Comparison of ENCODE assay signal across 31 cellular contexts in the genomic region with DNA sequence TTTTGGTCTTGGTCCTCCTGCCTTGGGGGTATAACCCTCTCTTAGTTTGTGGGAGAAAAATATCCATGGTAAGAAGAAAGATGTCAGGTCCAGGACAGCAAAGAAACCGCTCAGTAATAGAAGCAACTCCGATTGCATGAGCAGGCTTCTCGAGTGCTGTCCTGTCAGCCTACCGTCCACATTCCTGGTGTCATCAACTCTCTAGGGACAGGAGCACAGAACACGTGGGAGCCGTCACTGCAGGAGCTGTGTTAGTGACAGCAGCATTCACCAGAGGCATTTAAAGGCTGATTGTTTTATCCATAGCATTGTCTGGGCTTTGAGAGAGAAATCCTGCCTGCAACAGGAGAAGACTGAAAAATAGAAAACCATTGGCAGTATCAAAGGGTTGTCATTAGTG.
DNase-seq lines count a peak whose midpoint lies in the region; ATAC-seq and TF ChIP-seq lines count a peak whose summit lies in the region.
"Had no signal": no experiment of that assay in that cellular context is flagged by ENCODE, and none has a peak within 500 bp of the region (broad histone marks: within the 10 kb centered on the region; RNA-seq: fewer than 3 reads in every experiment).

No MANE protein-coding gene starts in this region.

- no peaks in the 10 kb centered on the region for H3K27me3 ChIP-seq in HL-60 (ENCODE audit: insufficient read depth, poor library complexity, severe bottlenecking)
- H3K27me3 ChIP-seq: gastrocnemius medialis, left lung, ovary, upper lobe of right lung had no signal

- H3K9me3 Mint-ChIP-seq in osteocyte (ENCODE audit: unreplicated experiment): no peaks in the 10 kb centered on the region
- H3K9me3 Mint-ChIP-seq: activated naive CD8-positive, alpha-beta T cell treated with anti-CD3 and anti-CD28 coated beads, Interleukin-2, amount 10 ng/mL, durations not matched to agents 7 days and 5 days; immature natural killer cell; natural killer cell; stimulated activated effector memory CD8-positive, alpha-beta T cell treated with anti-CD3 and anti-CD28 coated beads, Interleukin-12 subunit alpha, Interleukin-12 subunit beta, amount 100 ng/mL, for 72 hours had no signal

- peak overlapping the region; percentile 88 for H3K27ac ChIP-seq in HL-60 (replicated peaks)
- H3K27ac ChIP-seq: gastrocnemius medialis, ovary, SK-N-MC, upper lobe of right lung had no signal

- intact Hi-C loops in left ventricle myocardium superior (cut with micrococcal nuclease): no loop called here

- peaks cover 5% of the 10 kb centered on the region for H3K36me3 Mint-ChIP-seq in osteocyte (ENCODE audit: unreplicated experiment)
- H3K36me3 Mint-ChIP-seq: activated naive CD8-positive, alpha-beta T cell treated with anti-CD3 and anti-CD28 coated beads, Interleukin-2, amount 10 ng/mL, durations not matched to agents 7 days and 5 days; CD4-positive, CD25-positive, alpha-beta regulatory T cell; immature natural killer cell; natural killer cell; stimulated activated effector memory CD8-positive, alpha-beta T cell treated with anti-CD3 and anti-CD28 coated beads, Interleukin-12 subunit alpha, Interleukin-12 subunit beta, amount 100 ng/mL, for 72 hours had no signal

- no peak for TF ChIP-seq CTCF in HL-60 (IDR thresholded peaks at IDR 0.05; ENCODE audit: insufficient read depth, low read length)
- TF ChIP-seq CTCF in osteocyte (IDR thresholded peaks at IDR 0.05): no peak

- ATAC-seq in left ventricle myocardium superior: peak; percentile 57
- ATAC-seq: HepG2; left lung; natural killer cell; stimulated activated effector memory CD8-positive, alpha-beta T cell treated with anti-CD3 and anti-CD28 coated beads, Interleukin-12 subunit alpha, Interleukin-12 subunit beta, amount 100 ng/mL, for 72 hours; T-helper 17 cell; upper lobe of right lung had no signal

- H3K4me1 Mint-ChIP-seq in osteocyte (ENCODE audit: unreplicated experiment): peaks cover 93% of the 10 kb centered on the region

- H3K4me3 ChIP-seq in HL-60 (replicated peaks; ENCODE audit: insufficient read depth, low read length): no peak overlapping the region
- H3K4me3 ChIP-seq: gastrocnemius medialis, GM23248, left lung, ovary, SK-N-MC, upper lobe of right lung had no signal

- peak overlapping the region; percentile 92 for H3K27ac Mint-ChIP-seq in osteocyte (ENCODE audit: unreplicated experiment)
- H3K27ac Mint-ChIP-seq: activated naive CD8-positive, alpha-beta T cell treated with anti-CD3 and anti-CD28 coated beads, Interleukin-2, amount 10 ng/mL, durations not matched to agents 7 days and 5 days; CD4-positive, CD25-positive, alpha-beta regulatory T cell; immature natural killer cell; natural killer cell; stimulated activated effector memory CD8-positive, alpha-beta T cell treated with anti-CD3 and anti-CD28 coated beads, Interleukin-12 subunit alpha, Interleukin-12 subunit beta, amount 100 ng/mL, for 72 hours; T-helper 17 cell had no signal

- no peaks in the 10 kb centered on the region for H3K27me3 Mint-ChIP-seq in osteocyte (ENCODE audit: unreplicated experiment)

- H3K4me3 Mint-ChIP-seq in osteocyte (ENCODE audit: unreplicated experiment): no peak overlapping the region
- H3K4me3 Mint-ChIP-seq: activated naive CD8-positive, alpha-beta T cell treated with anti-CD3 and anti-CD28 coated beads, Interleukin-2, amount 10 ng/mL, durations not matched to agents 7 days and 5 days; CD4-positive, CD25-positive, alpha-beta regulatory T cell; immature natural killer cell; natural killer cell; stimulated activated effector memory CD8-positive, alpha-beta T cell treated with anti-CD3 and anti-CD28 coated beads, Interleukin-12 subunit alpha, Interleukin-12 subunit beta, amount 100 ng/mL, for 72 hours; T-helper 17 cell had no signal

- DNase-seq in HL-60 (ENCODE audit: low read depth in 1 of 2, low spot score in 1 of 2) (no peak), SK-N-DZ (ENCODE audit: low spot score) (peak; percentile 33), left ventricle myocardium superior (no peak), osteocyte (ENCODE audit: extremely low spot score, unreplicated experiment) (no peak), DMS153 (lab: John Stamatoyannopoulos, UW) (no peak), NCI-H1694 treated with DMSO at 0.1 percent for 48 hours (lab: John Stamatoyannopoulos, UW) (no peak)
- no peak for DNase-seq in stimulated activated CD4-positive, alpha-beta T cell treated with anti-CD3 and anti-CD28 coated beads, Interleukin-4, amount 100 ng/mL, for 24 hours
- DNase-seq: activated gamma-delta T cell; activated naive CD8-positive, alpha-beta T cell treated with anti-CD3 and anti-CD28 coated beads, Interleukin-2, amount 10 ng/mL, durations not matched to agents 7 days and 5 days; activated T-cell treated with anti-CD3 and anti-CD28 coated beads for 4 hours; CD4-positive, CD25-positive, alpha-beta regulatory T cell; central memory CD4-positive, alpha-beta T cell; dermis blood vessel endothelial cell; gastrocnemius medialis; GM23248; hypothalamus; immature natural killer cell; left lung; natural killer cell; NCI-H1048; NCI-H187; NCI-H226; ovary; RPMI8226; stimulated activated CD4-positive, alpha-beta T cell treated with anti-CD3 and anti-CD28 coated beads, Interleukin-12 subunit alpha, Interleukin-12 subunit beta, amount 100 ng/mL, for 4 hours; stimulated activated CD4-positive, alpha-beta T cell treated with anti-CD3 and anti-CD28 coated beads, Interleukin-4, amount 100 ng/mL, for 1 hour; T-helper 17 cell; upper lobe of right lung had no signal
